In genomic region chr5:19546521-19546920, GRCh38 we compare ENCODE assay signal across 17 cellular contexts.
DNase-seq lines count a peak whose midpoint lies in the region; ATAC-seq and TF ChIP-seq lines count a peak whose summit lies in the region.
"Had no signal": no experiment of that assay in that cellular context is flagged by ENCODE, and none has a peak within 500 bp of the region (broad histone marks: within the 10 kb centered on the region; RNA-seq: fewer than 3 reads in every experiment).

No MANE protein-coding gene starts in this region.

- peak; percentile 17 for DNase-seq in DMS 273 (lab: John Stamatoyannopoulos, UW; ENCODE audit: unreplicated experiment)
- DNase-seq in DMS 273 treated with DMSO at 0.1 percent for 48 hours (lab: John Stamatoyannopoulos, UW) = no peak
- peak; percentile 37 for DNase-seq in NCI-H2171 treated with DMSO at 0.1 percent for 48 hours (lab: John Stamatoyannopoulos, UW)
- DNase-seq in NCI-H2171 (lab: John Stamatoyannopoulos, UW) = no peak
- DNase-seq in NCI-H69 (lab: John Stamatoyannopoulos, UW) = peak; percentile 10
- DNase-seq in cerebellum (ENCODE audit: low spot score) = peak; percentile 35
- no peak for DNase-seq in activated CD4-positive, alpha-beta T cell treated with anti-CD3 and anti-CD28 coated beads, Interleukin-2, amount 50 U/mL, for 4 hours
- DNase-seq: AML-193; Caco-2; Calu3; CD4-positive, alpha-beta T cell; CD8-positive, alpha-beta T cell; DMS79 treated with DMSO at 0.1 percent for 48 hours; GDM1 had no signal

- no peak for ATAC-seq in GM18505 (IDR thresholded peaks at IDR 0.05; ENCODE audit: unreplicated experiment)
- ATAC-seq: A549; CD8-positive, alpha-beta T cell; GM12878 had no signal

- TF ChIP-seq POLR2A in GM18505 (IDR thresholded peaks at IDR 0.05; ENCODE audit: borderline replicate concordance, extremely low read depth, insufficient read depth, insufficient read length) = no peak

Comparison
In these comparisons a context has a peak if more than half of its experiments do, and no peak if none do; other contexts are left out.
1. DNase-seq: peak in DMS 273 (single experiment), NCI-H2171 treated with DMSO at 0.1 percent for 48 hours (single experiment), NCI-H69 (single experiment) and cerebellum (single experiment); none in DMS 273 treated with DMSO at 0.1 percent for 48 hours (single experiment), NCI-H2171 (single experiment) and activated CD4-positive, alpha-beta T cell treated with anti-CD3 and anti-CD28 coated beads, Interleukin-2, amount 50 U/mL, for 4 hours (0 of 2).